Comparison of ENCODE assay signal across 14 cellular contexts in the genomic region with DNA sequence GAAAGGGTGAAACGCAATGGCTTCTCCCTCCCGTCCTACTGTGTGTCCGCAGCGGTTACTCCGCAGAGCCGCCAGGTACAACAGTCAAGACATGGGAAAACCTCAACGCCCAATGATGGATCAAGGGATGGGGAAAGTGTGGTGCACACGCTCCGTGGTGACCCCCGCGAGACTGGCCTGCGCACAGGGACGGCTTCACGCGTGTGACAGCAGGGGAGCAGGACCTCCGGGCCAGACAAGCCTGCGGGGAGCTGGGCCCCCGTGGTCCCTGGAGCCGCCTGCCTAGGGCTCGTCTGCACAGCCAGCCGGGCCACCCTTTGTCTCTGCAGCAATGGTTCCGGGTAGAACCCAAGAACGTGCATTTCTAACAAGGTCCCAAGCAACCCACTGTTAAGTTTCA. TPM values are rescaled to one million over a fixed set of nuclear protein-coding genes. Genes with fewer than 3 reads are reported as not detected.
DNase-seq lines count a peak whose midpoint lies in the region; ATAC-seq and TF ChIP-seq lines count a peak whose summit lies in the region.
"Had no signal": no experiment of that assay in that cellular context is flagged by ENCODE, and none has a peak within 500 bp of the region (broad histone marks: within the 10 kb centered on the region; RNA-seq: fewer than 3 reads in every experiment).

No MANE protein-coding gene starts in this region.

- no peak overlapping the region for H3K4me2 ChIP-seq in MM.1S (ENCODE audit: low read depth, low read length)
- H3K4me2 ChIP-seq: A549, GM23338 had no signal

- H3K4me3 ChIP-seq in lower lobe of right lung: no peak overlapping the region
- H3K4me3 ChIP-seq in MM.1S (ENCODE audit: low read length): no peak overlapping the region
- H3K4me3 ChIP-seq: A549, GM23338 had no signal

- H3K9me3 Mint-ChIP-seq in natural killer cell: no peaks in the 10 kb centered on the region
- H3K9me3 Mint-ChIP-seq in natural killer cell treated with Interleukin-12 subunit alpha and Interleukin-12 subunit beta and Interleukin-15 and Interleukin-18, amount 100 ng/mL, for 72 hours: peaks cover 3% of the 10 kb centered on the region
- no peaks in the 10 kb centered on the region for H3K9me3 Mint-ChIP-seq in chondrocyte (ENCODE audit: low read depth)
- H3K9me3 Mint-ChIP-seq: CD8-positive, alpha-beta memory T cell; GM23338; H9 had no signal

- H3K4me1 ChIP-seq in lower lobe of right lung (peaks cover 84% of the 10 kb centered on the region), MM.1S (ENCODE audit: low read length) (no peaks in the 10 kb centered on the region)
- H3K4me1 ChIP-seq: BE2C had no signal

- H3F3A ChIP-seq in MM.1S (ENCODE audit: insufficient read depth, low read length): no peaks in the 10 kb centered on the region

- intact Hi-C loops in natural killer cell (cut with micrococcal nuclease): loop anchor here (5.0 kb wide), 1 partner anchor 256 kb away; no protein-coding TSS in a partner anchor
- intact Hi-C loops in lower lobe of right lung (cut with DNase I): no loop called here

- H3K27me3 ChIP-seq in lower lobe of right lung (ENCODE audit: low read depth): no peaks in the 10 kb centered on the region
- H3K27me3 ChIP-seq in MM.1S (replicated peaks; ENCODE audit: insufficient read depth, low read length): no peaks in the 10 kb centered on the region
- H3K27me3 ChIP-seq: BE2C had no signal

- H3K27ac Mint-ChIP-seq in natural killer cell: peak overlapping the region in 1 of 2 donors; percentile 38
- H3K27ac Mint-ChIP-seq in natural killer cell treated with Interleukin-12 subunit alpha and Interleukin-12 subunit beta and Interleukin-15 and Interleukin-18, amount 100 ng/mL, for 72 hours: no peak overlapping the region
- H3K27ac Mint-ChIP-seq in chondrocyte (ENCODE audit: unreplicated experiment): no peak overlapping the region

- no peaks in the 10 kb centered on the region for H3K36me3 Mint-ChIP-seq in natural killer cell
- H3K36me3 Mint-ChIP-seq in natural killer cell treated with Interleukin-12 subunit alpha and Interleukin-12 subunit beta and Interleukin-15 and Interleukin-18, amount 100 ng/mL, for 72 hours: no peaks in the 10 kb centered on the region
- H3K36me3 Mint-ChIP-seq in chondrocyte (ENCODE audit: low read depth): no peaks in the 10 kb centered on the region

- ATAC-seq in natural killer cell (no peak), lower lobe of right lung (no peak), GM19395 (IDR thresholded peaks at IDR 0.05; ENCODE audit: unreplicated experiment) (no peak)
- no peak for ATAC-seq in natural killer cell treated with Interleukin-12 subunit alpha and Interleukin-12 subunit beta and Interleukin-15 and Interleukin-18, amount 100 ng/mL, for 72 hours
- ATAC-seq: A549, GM23338 had no signal

- H3K79me2 ChIP-seq in MM.1S (ENCODE audit: low read length): peaks cover 35% of the 10 kb centered on the region

- H3K27me3 Mint-ChIP-seq in natural killer cell (ENCODE audit: low read depth in 2 of 2) (no peaks in the 10 kb centered on the region), chondrocyte (ENCODE audit: low read depth) (no peaks in the 10 kb centered on the region)
- H3K27me3 Mint-ChIP-seq in natural killer cell treated with Interleukin-12 subunit alpha and Interleukin-12 subunit beta and Interleukin-15 and Interleukin-18, amount 100 ng/mL, for 72 hours: no peaks in the 10 kb centered on the region
- H3K27me3 Mint-ChIP-seq: CD8-positive, alpha-beta memory T cell had no signal

- H3K9me3 ChIP-seq in lower lobe of right lung (no peaks in the 10 kb centered on the region), MM.1S (replicated peaks; ENCODE audit: insufficient read depth, low read length) (no peaks in the 10 kb centered on the region)
- H3K9me3 ChIP-seq: A549, BE2C had no signal

- peak overlapping the region; percentile 35 for H3K4me3 Mint-ChIP-seq in natural killer cell
- no peak overlapping the region for H3K4me3 Mint-ChIP-seq in natural killer cell treated with Interleukin-12 subunit alpha and Interleukin-12 subunit beta and Interleukin-15 and Interleukin-18, amount 100 ng/mL, for 72 hours
- H3K4me3 Mint-ChIP-seq in chondrocyte (ENCODE audit: unreplicated experiment): no peak overlapping the region
- H3K4me3 Mint-ChIP-seq: GM23338, H9 had no signal

- H3K36me3 ChIP-seq in lower lobe of right lung: peaks cover 5% of the 10 kb centered on the region
- no peaks in the 10 kb centered on the region for H3K36me3 ChIP-seq in MM.1S (replicated peaks; ENCODE audit: insufficient read depth, low read length)
- H3K36me3 ChIP-seq: BE2C had no signal

- no peak for TF ChIP-seq CTCF in natural killer cell (IDR thresholded peaks at IDR 0.05)
- TF ChIP-seq CTCF in chondrocyte (IDR thresholded peaks at IDR 0.05): no peak
- TF ChIP-seq CTCF in lower lobe of right lung (IDR thresholded peaks at IDR 0.05): no peak
- no peak for TF ChIP-seq CTCF in MM.1S (IDR thresholded peaks at IDR 0.05; ENCODE audit: low read length)

- peaks cover 89 to 97% of the 10 kb centered on the region in 2 donors for H3K4me1 Mint-ChIP-seq in natural killer cell
- H3K4me1 Mint-ChIP-seq in natural killer cell treated with Interleukin-12 subunit alpha and Interleukin-12 subunit beta and Interleukin-15 and Interleukin-18, amount 100 ng/mL, for 72 hours (ENCODE audit: low read depth in 2 of 2): peaks cover 62 to 67% of the 10 kb centered on the region in 2 donors
- peaks cover 35% of the 10 kb centered on the region for H3K4me1 Mint-ChIP-seq in chondrocyte (ENCODE audit: low read depth)

- H3K9me2 ChIP-seq in MM.1S (replicated peaks; ENCODE audit: insufficient read depth, low read length): no peaks in the 10 kb centered on the region

- no peak overlapping the region for H3K27ac ChIP-seq in lower lobe of right lung
- H3K27ac ChIP-seq in MM.1S (ENCODE audit: low read length): no peak overlapping the region
- H3K27ac ChIP-seq: A549 had no signal

- no peak for DNase-seq in natural killer cell
- DNase-seq in natural killer cell treated with Interleukin-12 subunit alpha and Interleukin-12 subunit beta and Interleukin-15 and Interleukin-18, amount 100 ng/mL, for 72 hours (ENCODE audit: low spot score): no peak
- DNase-seq in chondrocyte (ENCODE audit: low spot score): peak; percentile 85
- DNase-seq in lower lobe of right lung: peak; percentile 16
- DNase-seq in MM.1S: no peak
- DNase-seq in SW480 (ENCODE audit: low spot score): no peak
- DNase-seq: BE2C, DMS53, GF-D8, H9 had no signal

- H4K20me1 ChIP-seq in MM.1S (ENCODE audit: insufficient read depth, low read length): peaks cover 6% of the 10 kb centered on the region; the same call in 1 of the 2 replicates

- H3K9ac ChIP-seq in MM.1S (ENCODE audit: low read length): no peak overlapping the region

- H2AFZ ChIP-seq in MM.1S (ENCODE audit: low read length): no peak overlapping the region
- H2AFZ ChIP-seq: GM23338 had no signal

RNA-seq across cellular contexts. Expression of gene MOB2, which starts 31.7 kb away (rescaled TPM):
- total RNA-seq in natural killer cell: 10 to 100 TPM; 61.9 to 79.6 (median 78.5) TPM
- 10 to 100 TPM; 40.0 to 42.7 TPM for total RNA-seq in natural killer cell treated with Interleukin-12 subunit alpha and Interleukin-12 subunit beta and Interleukin-15 and Interleukin-18, amount 100 ng/mL, for 72 hours
- total RNA-seq in chondrocyte: 24.9 to 28.0 TPM (median 26.9 TPM) in 3 replicates
- total RNA-seq in lower lobe of right lung: 50.4 TPM

RNA-seq across cellular contexts. Expression of gene DUSP8, which starts 53.8 kb away (rescaled TPM):
- total RNA-seq in natural killer cell: 10 to 100 TPM; 24.1 to 47.3 (median 38.4) TPM
- total RNA-seq in natural killer cell treated with Interleukin-12 subunit alpha and Interleukin-12 subunit beta and Interleukin-15 and Interleukin-18, amount 100 ng/mL, for 72 hours: 1 to 10 TPM; 4.2 to 5.4 TPM
- total RNA-seq in chondrocyte: 6.9 to 12.6 TPM (median 12.1 TPM) in 3 replicates
- 8.9 TPM for total RNA-seq in lower lobe of right lung

Comparison
In these comparisons a context has a peak if more than half of its experiments do, and no peak if none do; other contexts are left out.
1. DNase-seq: peak in chondrocyte (single experiment) and lower lobe of right lung (single experiment); none in natural killer cell (single experiment), natural killer cell treated with Interleukin-12 subunit alpha and Interleukin-12 subunit beta and Interleukin-15 and Interleukin-18, amount 100 ng/mL, for 72 hours (single experiment), MM.1S (single experiment) and SW480 (single experiment).